Comparison of ENCODE assay signal across 18 cellular contexts in the genomic region with DNA sequence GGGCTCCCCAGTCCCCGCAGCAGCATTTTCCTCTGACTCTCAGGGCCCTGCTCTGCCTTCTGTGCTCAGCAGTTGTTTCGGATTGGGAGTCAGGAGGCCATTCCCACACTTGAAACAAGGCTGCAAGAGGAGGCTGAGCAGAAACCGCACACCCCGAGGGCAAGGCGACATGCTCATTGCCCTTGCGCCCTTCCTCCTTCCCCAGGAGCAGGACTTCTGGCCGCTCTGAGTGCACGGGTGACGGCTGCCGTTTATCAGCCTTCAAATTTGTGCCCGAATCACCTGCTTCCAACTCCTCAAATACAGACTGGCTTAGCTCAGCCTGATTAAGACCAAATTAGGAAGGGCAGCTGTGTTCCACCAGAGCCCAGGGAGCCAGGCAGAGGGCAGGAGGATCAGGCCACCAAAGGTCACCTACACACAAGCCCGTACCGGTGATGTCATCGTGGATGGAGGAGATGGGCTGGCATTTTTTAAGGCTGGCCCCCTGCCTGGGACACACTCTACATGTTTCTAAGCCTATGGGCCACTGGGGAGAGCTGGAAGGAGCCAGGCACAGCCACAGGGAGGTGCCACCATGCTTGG. TPM values are rescaled to one million over a fixed set of nuclear protein-coding genes. Genes with fewer than 3 reads are reported as not detected.
DNase-seq lines count a peak whose midpoint lies in the region; ATAC-seq and TF ChIP-seq lines count a peak whose summit lies in the region.
"Had no signal": no experiment of that assay in that cellular context is flagged by ENCODE, and none has a peak within 500 bp of the region (broad histone marks: within the 10 kb centered on the region; RNA-seq: fewer than 3 reads in every experiment).

No MANE protein-coding gene starts in this region.

- H3K27ac ChIP-seq in cardiac muscle cell, result peak overlapping the region; percentile 37
- H3K27ac ChIP-seq: spleen had no signal

- H3K27me3 Mint-ChIP-seq in glutamatergic neuron (ENCODE audit: unreplicated experiment), result peaks cover 21% of the 10 kb centered on the region
- no peaks in the 10 kb centered on the region for H3K27me3 Mint-ChIP-seq in neural crest cell (ENCODE audit: low read depth)
- H3K27me3 Mint-ChIP-seq: activated CD8-positive, alpha-beta T cell treated with anti-CD3 and anti-CD28 coated beads for 36 hours; activated T-cell treated with anti-CD3 and anti-CD28 coated beads, Interleukin-2, amount 50 U/mL, for 24 hours had no signal

- no peaks in the 10 kb centered on the region for H3K27me3 ChIP-seq in cardiac muscle cell
- H3K27me3 ChIP-seq: heart left ventricle, spleen had no signal

- DNase-seq in cardiac muscle cell (ENCODE audit: low read depth in 1 of 2, low spot score in 1 of 2), result no peak
- no peak for DNase-seq in cardiac septum (ENCODE audit: low spot score)
- DNase-seq in glutamatergic neuron, result no peak
- DNase-seq in neural crest cell (ENCODE audit: low read depth, low spot score), result no peak
- DNase-seq in central memory CD4-positive, alpha-beta T cell, result no peak
- DNase-seq: ACHN; activated B cell treated with CpG ODN at 0.5 μM for 24 hours; activated CD8-positive, alpha-beta T cell treated with anti-CD3 and anti-CD28 coated beads for 36 hours; activated naive CD4-positive, alpha-beta T cell treated with anti-CD3 and anti-CD28 coated beads for 36 hours; activated T-cell treated with anti-CD3 and anti-CD28 coated beads, Interleukin-2, amount 50 U/mL, for 24 hours; CD4-positive, CD25-positive, alpha-beta regulatory T cell; DND-41; spleen had no signal

- H3K4me3 Mint-ChIP-seq in glutamatergic neuron (ENCODE audit: unreplicated experiment), result peak overlapping the region; percentile 58
- peak overlapping the region; percentile 44 for H3K4me3 Mint-ChIP-seq in neural crest cell
- H3K4me3 Mint-ChIP-seq: activated B cell treated with CpG ODN at 0.5 μM for 24 hours; activated CD8-positive, alpha-beta T cell treated with anti-CD3 and anti-CD28 coated beads for 36 hours; activated naive CD4-positive, alpha-beta T cell treated with anti-CD3 and anti-CD28 coated beads for 36 hours; activated T-cell treated with anti-CD3 and anti-CD28 coated beads, Interleukin-2, amount 50 U/mL, for 24 hours; CD4-positive, CD25-positive, alpha-beta regulatory T cell; HFFc6 had no signal

- H3K9me3 Mint-ChIP-seq in glutamatergic neuron (ENCODE audit: unreplicated experiment), result peaks cover 20% of the 10 kb centered on the region
- H3K9me3 Mint-ChIP-seq in neural crest cell, result no peaks in the 10 kb centered on the region
- H3K9me3 Mint-ChIP-seq: activated B cell treated with CpG ODN at 0.5 μM for 24 hours; activated CD8-positive, alpha-beta T cell treated with anti-CD3 and anti-CD28 coated beads for 36 hours; activated naive CD4-positive, alpha-beta T cell treated with anti-CD3 and anti-CD28 coated beads for 36 hours; activated T-cell treated with anti-CD3 and anti-CD28 coated beads, Interleukin-2, amount 50 U/mL, for 24 hours; CD4-positive, CD25-positive, alpha-beta regulatory T cell; HFFc6 had no signal

- TF ChIP-seq CTCF in cardiac muscle cell (IDR thresholded peaks at IDR 0.05; ENCODE audit: low read depth, low read length) (no peak), glutamatergic neuron (IDR thresholded peaks at IDR 0.05; ENCODE audit: partially characterized antibody, unreplicated experiment) (no peak), neural crest cell (conservative IDR thresholded peaks at IDR 0.05) (no peak)

- intact Hi-C loops in cardiac septum (cut with DNase I), result no loop called here

- no peak overlapping the region for H3K4me3 ChIP-seq in cardiac muscle cell
- H3K4me3 ChIP-seq: heart left ventricle, spleen had no signal

- H3K27ac Mint-ChIP-seq in glutamatergic neuron (ENCODE audit: unreplicated experiment), result peak overlapping the region; percentile 87
- peak overlapping the region; percentile 72 for H3K27ac Mint-ChIP-seq in neural crest cell (ENCODE audit: unreplicated experiment)
- H3K27ac Mint-ChIP-seq: activated B cell treated with CpG ODN at 0.5 μM for 24 hours; activated CD8-positive, alpha-beta T cell treated with anti-CD3 and anti-CD28 coated beads for 36 hours; activated naive CD4-positive, alpha-beta T cell treated with anti-CD3 and anti-CD28 coated beads for 36 hours; activated T-cell treated with anti-CD3 and anti-CD28 coated beads, Interleukin-2, amount 50 U/mL, for 24 hours; CD4-positive, CD25-positive, alpha-beta regulatory T cell; HFFc6 had no signal

- ATAC-seq in HG02973 (IDR thresholded peaks at IDR 0.05; ENCODE audit: unreplicated experiment), result no peak
- no peak for ATAC-seq in GM19328 (IDR thresholded peaks at IDR 0.05; ENCODE audit: unreplicated experiment)
- ATAC-seq in HG02852 (IDR thresholded peaks at IDR 0.05; ENCODE audit: unreplicated experiment), result no peak
- ATAC-seq: activated CD8-positive, alpha-beta T cell treated with anti-CD3 and anti-CD28 coated beads for 36 hours had no signal

- peaks cover 27% of the 10 kb centered on the region for H3K4me1 ChIP-seq in cardiac muscle cell (ENCODE audit: low read depth)

- peaks cover 54% of the 10 kb centered on the region for H3K4me1 Mint-ChIP-seq in glutamatergic neuron (ENCODE audit: low read depth, unreplicated experiment)
- peaks cover 47% of the 10 kb centered on the region for H3K4me1 Mint-ChIP-seq in neural crest cell
- H3K4me1 Mint-ChIP-seq: activated B cell treated with CpG ODN at 0.5 μM for 24 hours had no signal

- no peaks in the 10 kb centered on the region for H3K9me3 ChIP-seq in cardiac muscle cell (ENCODE audit: low read depth)
- H3K9me3 ChIP-seq: heart left ventricle, spleen had no signal

- H3K36me3 Mint-ChIP-seq in glutamatergic neuron (ENCODE audit: unreplicated experiment), result no peaks in the 10 kb centered on the region
- H3K36me3 Mint-ChIP-seq in neural crest cell (ENCODE audit: low read depth), result no peaks in the 10 kb centered on the region

- no peaks in the 10 kb centered on the region for H3K36me3 ChIP-seq in cardiac muscle cell
- H3K36me3 ChIP-seq: heart left ventricle had no signal

RNA-seq across cellular contexts. Expression of gene TM2D3, which starts 38.1 kb away (rescaled TPM):
- total RNA-seq in cardiac muscle cell, result 31.7 and 36.3 TPM in 2 replicates
- 65.4 and 94.5 TPM in 2 replicates for polyA plus RNA-seq in cardiac muscle cell
- total RNA-seq in cardiac septum, result 45.0 TPM
- 58.6 TPM for total RNA-seq in glutamatergic neuron (ENCODE audit: unreplicated experiment)
- 50.7 and 54.2 TPM in 2 replicates for total RNA-seq in neural crest cell
